In the genomic region with DNA sequence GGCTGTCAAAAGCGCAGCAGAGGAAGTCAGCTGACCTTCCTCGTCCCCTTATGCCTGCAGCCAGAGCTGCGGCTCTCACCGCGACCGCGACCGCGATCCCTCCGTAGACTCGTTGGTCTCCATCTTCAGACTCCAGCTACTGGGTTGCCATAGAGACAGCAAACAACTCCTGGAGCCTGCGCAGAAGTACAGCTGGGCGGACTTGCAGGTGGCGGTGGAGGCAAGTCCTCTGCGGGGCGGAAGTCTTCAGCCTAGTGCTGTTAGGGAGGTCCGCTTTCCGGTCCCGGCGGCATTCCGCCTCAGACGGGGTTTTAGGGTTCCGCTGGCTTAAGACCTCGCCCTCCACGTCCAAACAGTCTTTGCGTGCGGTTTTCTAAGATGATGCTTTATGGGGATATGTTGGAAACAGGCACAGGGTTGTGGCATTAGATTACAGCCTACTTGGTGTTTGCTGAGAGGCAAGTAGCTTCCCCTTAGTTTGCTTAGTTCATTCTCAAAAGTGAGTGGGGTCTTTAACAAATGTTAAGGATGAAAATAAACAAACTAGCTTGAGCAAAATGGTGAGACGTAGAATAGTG, we compare ENCODE assay signal across 1 cellular context.
TF ChIP-seq lines count a peak whose summit lies in the region.

A gene with protein sequence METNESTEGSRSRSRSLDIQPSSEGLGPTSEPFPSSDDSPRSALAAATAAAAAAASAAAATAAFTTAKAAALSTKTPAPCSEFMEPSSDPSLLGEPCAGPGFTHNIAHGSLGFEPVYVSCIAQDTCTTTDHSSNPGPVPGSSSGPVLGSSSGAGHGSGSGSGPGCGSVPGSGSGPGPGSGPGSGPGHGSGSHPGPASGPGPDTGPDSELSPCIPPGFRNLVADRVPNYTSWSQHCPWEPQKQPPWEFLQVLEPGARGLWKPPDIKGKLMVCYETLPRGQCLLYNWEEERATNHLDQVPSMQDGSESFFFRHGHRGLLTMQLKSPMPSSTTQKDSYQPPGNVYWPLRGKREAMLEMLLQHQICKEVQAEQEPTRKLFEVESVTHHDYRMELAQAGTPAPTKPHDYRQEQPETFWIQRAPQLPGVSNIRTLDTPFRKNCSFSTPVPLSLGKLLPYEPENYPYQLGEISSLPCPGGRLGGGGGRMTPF (minus strand): TSS at position 238 of the 578 bp plus-strand sequence. CDS start 115 bp downstream, at position 123.

TF ChIP-seq in H1, 55 proteins besides CTCF, POLR2A, EP300 and RAD21:
- peak; percentile 99 for TF ChIP-seq GABPA (IDR thresholded peaks at IDR 0.05; ENCODE audit: borderline replicate concordance, insufficient read depth, low read length)
- peak; percentile 68; the same call in 1 of the 2 replicates for TF ChIP-seq YY1 (IDR thresholded peaks at IDR 0.05; ENCODE audit: low read depth, low read length)
- TF ChIP-seq, protein P1, sequence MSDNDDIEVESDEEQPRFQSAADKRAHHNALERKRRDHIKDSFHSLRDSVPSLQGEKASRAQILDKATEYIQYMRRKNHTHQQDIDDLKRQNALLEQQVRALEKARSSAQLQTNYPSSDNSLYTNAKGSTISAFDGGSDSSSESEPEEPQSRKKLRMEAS (IDR thresholded peaks at IDR 0.05): peak; percentile 77
- peak; percentile 50; the same call in 1 of the 2 replicates for TF ChIP-seq CREB1 (IDR thresholded peaks at IDR 0.05)
- TF ChIP-seq RFX5 (IDR thresholded peaks at IDR 0.05; ENCODE audit: borderline replicate concordance, low read depth, low read length): no peak
- TF ChIP-seq SP1 (IDR thresholded peaks at IDR 0.05; ENCODE audit: low read depth, low read length): 0 out of 2 replicates have a peak, but pooled peaks have one; percentile 19
- TF ChIP-seq TCF12 (IDR thresholded peaks at IDR 0.05; ENCODE audit: low read depth, low read length): peak; percentile 24; the same call in 1 of the 2 replicates
- TF ChIP-seq NANOG (IDR thresholded peaks at IDR 0.05; ENCODE audit: insufficient read depth, low read depth, low read length, poor library complexity, severe bottlenecking): no peak
- no peak for TF ChIP-seq FOSL1 (IDR thresholded peaks at IDR 0.05; ENCODE audit: insufficient read depth, low read depth, low read length)
- TF ChIP-seq HDAC2 (IDR thresholded peaks at IDR 0.05; ENCODE audit: borderline replicate concordance in 1 of 2, low read depth in 2 of 2, low read length in 2 of 2): no peak; a peak in 1 of 4 replicates
- peak; percentile 74 for TF ChIP-seq TBP (IDR thresholded peaks at IDR 0.05; ENCODE audit: low read depth, low read length)
- TF ChIP-seq SIN3A (conservative IDR thresholded peaks at IDR 0.05 in 1 of 2, IDR thresholded peaks at IDR 0.05 in 1 of 2; ENCODE audit: low read depth in 1 of 2, low read length in 2 of 2): peak; percentile 90 to 98
- TF ChIP-seq JUN (IDR thresholded peaks at IDR 0.05; ENCODE audit: low read depth, low read length): no peak
- peak; percentile 57; the same call in 1 of the 2 replicates for TF ChIP-seq SIX5 (IDR thresholded peaks at IDR 0.05; ENCODE audit: low read depth, low read length)
- TF ChIP-seq SRF (IDR thresholded peaks at IDR 0.05; ENCODE audit: low read depth, low read length): peak; percentile 33; the same call in 1 of the 2 replicates
- TF ChIP-seq, protein P2, sequence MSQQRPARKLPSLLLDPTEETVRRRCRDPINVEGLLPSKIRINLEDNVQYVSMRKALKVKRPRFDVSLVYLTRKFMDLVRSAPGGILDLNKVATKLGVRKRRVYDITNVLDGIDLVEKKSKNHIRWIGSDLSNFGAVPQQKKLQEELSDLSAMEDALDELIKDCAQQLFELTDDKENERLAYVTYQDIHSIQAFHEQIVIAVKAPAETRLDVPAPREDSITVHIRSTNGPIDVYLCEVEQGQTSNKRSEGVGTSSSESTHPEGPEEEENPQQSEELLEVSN (IDR thresholded peaks at IDR 0.05): 0 out of 2 replicates have a peak, but pooled peaks have one; percentile 35
- TF ChIP-seq JUND (IDR thresholded peaks at IDR 0.05; ENCODE audit: low read length): no peak
- TF ChIP-seq, protein P3, sequence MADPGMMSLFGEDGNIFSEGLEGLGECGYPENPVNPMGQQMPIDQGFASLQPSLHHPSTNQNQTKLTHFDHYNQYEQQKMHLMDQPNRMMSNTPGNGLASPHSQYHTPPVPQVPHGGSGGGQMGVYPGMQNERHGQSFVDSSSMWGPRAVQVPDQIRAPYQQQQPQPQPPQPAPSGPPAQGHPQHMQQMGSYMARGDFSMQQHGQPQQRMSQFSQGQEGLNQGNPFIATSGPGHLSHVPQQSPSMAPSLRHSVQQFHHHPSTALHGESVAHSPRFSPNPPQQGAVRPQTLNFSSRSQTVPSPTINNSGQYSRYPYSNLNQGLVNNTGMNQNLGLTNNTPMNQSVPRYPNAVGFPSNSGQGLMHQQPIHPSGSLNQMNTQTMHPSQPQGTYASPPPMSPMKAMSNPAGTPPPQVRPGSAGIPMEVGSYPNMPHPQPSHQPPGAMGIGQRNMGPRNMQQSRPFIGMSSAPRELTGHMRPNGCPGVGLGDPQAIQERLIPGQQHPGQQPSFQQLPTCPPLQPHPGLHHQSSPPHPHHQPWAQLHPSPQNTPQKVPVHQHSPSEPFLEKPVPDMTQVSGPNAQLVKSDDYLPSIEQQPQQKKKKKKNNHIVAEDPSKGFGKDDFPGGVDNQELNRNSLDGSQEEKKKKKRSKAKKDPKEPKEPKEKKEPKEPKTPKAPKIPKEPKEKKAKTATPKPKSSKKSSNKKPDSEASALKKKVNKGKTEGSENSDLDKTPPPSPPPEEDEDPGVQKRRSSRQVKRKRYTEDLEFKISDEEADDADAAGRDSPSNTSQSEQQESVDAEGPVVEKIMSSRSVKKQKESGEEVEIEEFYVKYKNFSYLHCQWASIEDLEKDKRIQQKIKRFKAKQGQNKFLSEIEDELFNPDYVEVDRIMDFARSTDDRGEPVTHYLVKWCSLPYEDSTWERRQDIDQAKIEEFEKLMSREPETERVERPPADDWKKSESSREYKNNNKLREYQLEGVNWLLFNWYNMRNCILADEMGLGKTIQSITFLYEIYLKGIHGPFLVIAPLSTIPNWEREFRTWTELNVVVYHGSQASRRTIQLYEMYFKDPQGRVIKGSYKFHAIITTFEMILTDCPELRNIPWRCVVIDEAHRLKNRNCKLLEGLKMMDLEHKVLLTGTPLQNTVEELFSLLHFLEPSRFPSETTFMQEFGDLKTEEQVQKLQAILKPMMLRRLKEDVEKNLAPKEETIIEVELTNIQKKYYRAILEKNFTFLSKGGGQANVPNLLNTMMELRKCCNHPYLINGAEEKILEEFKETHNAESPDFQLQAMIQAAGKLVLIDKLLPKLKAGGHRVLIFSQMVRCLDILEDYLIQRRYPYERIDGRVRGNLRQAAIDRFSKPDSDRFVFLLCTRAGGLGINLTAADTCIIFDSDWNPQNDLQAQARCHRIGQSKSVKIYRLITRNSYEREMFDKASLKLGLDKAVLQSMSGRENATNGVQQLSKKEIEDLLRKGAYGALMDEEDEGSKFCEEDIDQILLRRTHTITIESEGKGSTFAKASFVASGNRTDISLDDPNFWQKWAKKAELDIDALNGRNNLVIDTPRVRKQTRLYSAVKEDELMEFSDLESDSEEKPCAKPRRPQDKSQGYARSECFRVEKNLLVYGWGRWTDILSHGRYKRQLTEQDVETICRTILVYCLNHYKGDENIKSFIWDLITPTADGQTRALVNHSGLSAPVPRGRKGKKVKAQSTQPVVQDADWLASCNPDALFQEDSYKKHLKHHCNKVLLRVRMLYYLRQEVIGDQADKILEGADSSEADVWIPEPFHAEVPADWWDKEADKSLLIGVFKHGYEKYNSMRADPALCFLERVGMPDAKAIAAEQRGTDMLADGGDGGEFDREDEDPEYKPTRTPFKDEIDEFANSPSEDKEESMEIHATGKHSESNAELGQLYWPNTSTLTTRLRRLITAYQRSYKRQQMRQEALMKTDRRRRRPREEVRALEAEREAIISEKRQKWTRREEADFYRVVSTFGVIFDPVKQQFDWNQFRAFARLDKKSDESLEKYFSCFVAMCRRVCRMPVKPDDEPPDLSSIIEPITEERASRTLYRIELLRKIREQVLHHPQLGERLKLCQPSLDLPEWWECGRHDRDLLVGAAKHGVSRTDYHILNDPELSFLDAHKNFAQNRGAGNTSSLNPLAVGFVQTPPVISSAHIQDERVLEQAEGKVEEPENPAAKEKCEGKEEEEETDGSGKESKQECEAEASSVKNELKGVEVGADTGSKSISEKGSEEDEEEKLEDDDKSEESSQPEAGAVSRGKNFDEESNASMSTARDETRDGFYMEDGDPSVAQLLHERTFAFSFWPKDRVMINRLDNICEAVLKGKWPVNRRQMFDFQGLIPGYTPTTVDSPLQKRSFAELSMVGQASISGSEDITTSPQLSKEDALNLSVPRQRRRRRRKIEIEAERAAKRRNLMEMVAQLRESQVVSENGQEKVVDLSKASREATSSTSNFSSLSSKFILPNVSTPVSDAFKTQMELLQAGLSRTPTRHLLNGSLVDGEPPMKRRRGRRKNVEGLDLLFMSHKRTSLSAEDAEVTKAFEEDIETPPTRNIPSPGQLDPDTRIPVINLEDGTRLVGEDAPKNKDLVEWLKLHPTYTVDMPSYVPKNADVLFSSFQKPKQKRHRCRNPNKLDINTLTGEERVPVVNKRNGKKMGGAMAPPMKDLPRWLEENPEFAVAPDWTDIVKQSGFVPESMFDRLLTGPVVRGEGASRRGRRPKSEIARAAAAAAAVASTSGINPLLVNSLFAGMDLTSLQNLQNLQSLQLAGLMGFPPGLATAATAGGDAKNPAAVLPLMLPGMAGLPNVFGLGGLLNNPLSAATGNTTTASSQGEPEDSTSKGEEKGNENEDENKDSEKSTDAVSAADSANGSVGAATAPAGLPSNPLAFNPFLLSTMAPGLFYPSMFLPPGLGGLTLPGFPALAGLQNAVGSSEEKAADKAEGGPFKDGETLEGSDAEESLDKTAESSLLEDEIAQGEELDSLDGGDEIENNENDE (IDR thresholded peaks at IDR 0.05; ENCODE audit: insufficient replicate concordance, low read length): no peak
- TF ChIP-seq NRF1 (IDR thresholded peaks at IDR 0.05; ENCODE audit: low read depth, low read length): peak; percentile 81
- TF ChIP-seq SAP30 (IDR thresholded peaks at IDR 0.05; ENCODE audit: insufficient read depth, insufficient replicate concordance, low read length): peak; percentile 83
- TF ChIP-seq POLR2AphosphoS5 (IDR thresholded peaks at IDR 0.05; ENCODE audit: low read depth, low read length): 0 out of 2 replicates have a peak, but pooled peaks have one; percentile 31
- TF ChIP-seq, protein P4, sequence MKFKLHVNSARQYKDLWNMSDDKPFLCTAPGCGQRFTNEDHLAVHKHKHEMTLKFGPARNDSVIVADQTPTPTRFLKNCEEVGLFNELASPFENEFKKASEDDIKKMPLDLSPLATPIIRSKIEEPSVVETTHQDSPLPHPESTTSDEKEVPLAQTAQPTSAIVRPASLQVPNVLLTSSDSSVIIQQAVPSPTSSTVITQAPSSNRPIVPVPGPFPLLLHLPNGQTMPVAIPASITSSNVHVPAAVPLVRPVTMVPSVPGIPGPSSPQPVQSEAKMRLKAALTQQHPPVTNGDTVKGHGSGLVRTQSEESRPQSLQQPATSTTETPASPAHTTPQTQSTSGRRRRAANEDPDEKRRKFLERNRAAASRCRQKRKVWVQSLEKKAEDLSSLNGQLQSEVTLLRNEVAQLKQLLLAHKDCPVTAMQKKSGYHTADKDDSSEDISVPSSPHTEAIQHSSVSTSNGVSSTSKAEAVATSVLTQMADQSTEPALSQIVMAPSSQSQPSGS (IDR thresholded peaks at IDR 0.05; ENCODE audit: low read length): 0 out of 2 replicates have a peak, but pooled peaks have one; percentile 37
- no peak for TF ChIP-seq POU5F1 (IDR thresholded peaks at IDR 0.05; ENCODE audit: low read depth, low read length)
- peak; percentile 26 for TF ChIP-seq ASH2L (IDR thresholded peaks at IDR 0.05; ENCODE audit: low read length)
- TF ChIP-seq USF2 (IDR thresholded peaks at IDR 0.05; ENCODE audit: low read length): no peak
- peak; percentile 39; the same call in 1 of the 2 replicates for TF ChIP-seq CHD2 (IDR thresholded peaks at IDR 0.05; ENCODE audit: low read length)
- no peak for TF ChIP-seq RNF2 (IDR thresholded peaks at IDR 0.05; ENCODE audit: borderline replicate concordance, low read depth, low read length, missing control alignments, poor library complexity, severe bottlenecking)
- peak; percentile 61 for TF ChIP-seq TAF1 (IDR thresholded peaks at IDR 0.05; ENCODE audit: low read depth, low read length)
- no peak for TF ChIP-seq CEBPB (IDR thresholded peaks at IDR 0.05; ENCODE audit: low read depth, low read length)
- peak; percentile 83 for TF ChIP-seq TEAD4 (IDR thresholded peaks at IDR 0.05; ENCODE audit: low read depth, low read length)
